Comparison of ENCODE assay signal across 8 cellular contexts in the genomic region with DNA sequence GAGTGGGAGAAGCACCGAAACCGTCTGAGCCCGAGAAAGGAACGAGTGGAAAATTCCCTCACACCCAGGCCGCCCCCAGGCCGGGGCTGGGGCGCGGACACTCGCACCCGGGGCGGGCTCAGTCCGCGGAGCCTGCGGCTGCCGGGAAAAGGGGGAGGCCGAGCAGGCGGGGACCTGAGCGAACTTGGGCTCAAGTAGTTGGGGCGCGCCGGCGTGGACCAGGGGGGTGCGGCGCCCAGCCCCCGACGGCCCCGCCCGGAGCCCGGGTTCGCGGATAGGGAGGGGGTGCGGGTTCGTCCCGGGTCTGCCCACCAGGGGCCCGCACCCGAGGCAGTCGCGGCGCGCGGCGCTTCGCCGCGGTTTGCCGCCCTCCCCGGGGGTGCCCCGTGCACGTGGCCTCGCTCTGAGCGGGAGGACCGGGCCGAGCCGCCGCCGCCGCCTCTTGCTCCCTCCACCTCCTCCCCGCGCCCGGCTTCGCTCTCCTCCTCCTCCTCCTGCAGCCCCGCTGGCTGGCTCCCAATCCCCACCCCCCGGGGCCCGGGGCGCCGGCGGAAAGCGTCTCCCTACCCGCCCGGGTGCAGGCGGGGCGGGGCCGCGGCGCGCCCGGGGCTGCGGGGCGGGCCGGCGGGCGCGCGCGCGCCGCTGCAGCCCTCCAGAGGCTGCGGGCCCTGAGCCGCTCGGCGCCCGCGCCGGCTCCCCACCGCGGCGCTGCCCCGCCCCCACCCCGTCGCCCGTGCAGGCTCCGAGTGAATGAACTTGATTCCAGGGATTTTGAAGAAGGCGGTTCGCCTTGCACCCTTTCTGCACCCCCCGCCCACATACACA. TPM values are rescaled to one million over a fixed set of nuclear protein-coding genes. Genes with fewer than 3 reads are reported as not detected.
A peak's percentile ranks its signal among the peaks of the same experiment; 100 is the strongest.
DNase-seq lines count a peak whose midpoint lies in the region; ATAC-seq and TF ChIP-seq lines count a peak whose summit lies in the region.

No MANE protein-coding gene starts in this region.

- H3K4me1 Mint-ChIP-seq in activated CD8-positive, alpha-beta T cell treated with anti-CD3 and anti-CD28 coated beads for 36 hours (ENCODE audit: low read depth) = peaks cover 20% of the 10 kb centered on the region

- H3K4me2 ChIP-seq in DOHH2 (ENCODE audit: low read length) = peak overlapping the region; percentile 96
- peak overlapping the region; percentile 83 for H3K4me2 ChIP-seq in GM23248 (ENCODE audit: unreplicated experiment)

- H3K9me3 ChIP-seq in DOHH2 (ENCODE audit: control insufficient read depth, insufficient read depth, low read length) (no peaks in the 10 kb centered on the region), GM23248 (ENCODE audit: low read depth) (no peaks in the 10 kb centered on the region), mucosa of stomach (ENCODE audit: control insufficient read depth, low read length) (no peaks in the 10 kb centered on the region)

- DNase-seq in GM23248 (peak; percentile 69), NCI-H1694 treated with DMSO at 0.1 percent for 48 hours (lab: John Stamatoyannopoulos, UW) (peak; percentile 52), fibroblast of gingiva (ENCODE audit: low read depth) (peak; percentile 93)
- DNase-seq in activated CD8-positive, alpha-beta T cell treated with anti-CD3 and anti-CD28 coated beads for 36 hours = no peak

- peak; percentile 57 for ATAC-seq in activated CD8-positive, alpha-beta T cell treated with anti-CD3 and anti-CD28 coated beads for 36 hours
- ATAC-seq in GM18517 (IDR thresholded peaks at IDR 0.05; ENCODE audit: unreplicated experiment) = no peak

- H3K79me2 ChIP-seq in DOHH2 (ENCODE audit: control insufficient read depth, low read length) = peaks cover 2% of the 10 kb centered on the region; the same call in 1 of the 2 replicates
- H3K79me2 ChIP-seq in GM23248 (ENCODE audit: insufficient read depth) = no peaks in the 10 kb centered on the region; the same call in 1 of the 2 replicates

- H3F3A ChIP-seq in DOHH2 (ENCODE audit: control insufficient read depth, insufficient read depth) = peaks cover 12% of the 10 kb centered on the region
- peaks cover 29% of the 10 kb centered on the region for H3F3A ChIP-seq in GM23248 (ENCODE audit: insufficient read depth)

- no peaks in the 10 kb centered on the region for H3K36me3 ChIP-seq in DOHH2 (ENCODE audit: control insufficient read depth, low read length)
- H3K36me3 ChIP-seq in GM23248 (ENCODE audit: low read depth) = no peaks in the 10 kb centered on the region
- H3K36me3 ChIP-seq in mucosa of stomach (ENCODE audit: control insufficient read depth, insufficient read depth, low read length) = no peaks in the 10 kb centered on the region
- no peaks in the 10 kb centered on the region for H3K36me3 ChIP-seq in urinary bladder (ENCODE audit: insufficient read depth)

- no peaks in the 10 kb centered on the region for H4K20me1 ChIP-seq in DOHH2 (ENCODE audit: control insufficient read depth, insufficient read depth, low read depth, low read length)
- no peaks in the 10 kb centered on the region for H4K20me1 ChIP-seq in GM23248 (ENCODE audit: insufficient read depth)

- in situ Hi-C loops in GM23248 (cut with MboI) = no loop called here

- peak overlapping the region; percentile 90 for H3K4me3 ChIP-seq in DOHH2 (ENCODE audit: low read length)
- peak overlapping the region; percentile 98 for H3K4me3 ChIP-seq in GM23248
- peak overlapping the region; percentile 83 for H3K4me3 ChIP-seq in mucosa of stomach (ENCODE audit: low read length)
- H3K4me3 ChIP-seq in urinary bladder (ENCODE audit: low read depth, low read length) = peak overlapping the region; percentile 97

- H3K36me3 Mint-ChIP-seq in activated CD8-positive, alpha-beta T cell treated with anti-CD3 and anti-CD28 coated beads for 36 hours (ENCODE audit: low read depth) = peaks cover 5% of the 10 kb centered on the region

- no peak for TF ChIP-seq CTCF in DOHH2 (IDR thresholded peaks at IDR 0.05; ENCODE audit: low read depth, low read length, poor library complexity, severe bottlenecking)
- no peak for TF ChIP-seq CTCF in activated CD8-positive, alpha-beta T cell treated with anti-CD3 and anti-CD28 coated beads for 36 hours (IDR thresholded peaks at IDR 0.05)

- peaks cover 49% of the 10 kb centered on the region for H3K4me1 ChIP-seq in DOHH2 (ENCODE audit: control insufficient read depth, low read length)
- H3K4me1 ChIP-seq in GM23248 (ENCODE audit: insufficient read depth) = peaks cover 8% of the 10 kb centered on the region
- H3K4me1 ChIP-seq in mucosa of stomach (ENCODE audit: control insufficient read depth, insufficient read depth, low read length) = peaks cover 3% of the 10 kb centered on the region
- no peaks in the 10 kb centered on the region for H3K4me1 ChIP-seq in urinary bladder (ENCODE audit: insufficient read depth)

- H3K9me2 ChIP-seq in DOHH2 (replicated peaks; ENCODE audit: control insufficient read depth, low read length) = no peaks in the 10 kb centered on the region
- H3K9me2 ChIP-seq in GM23248 (ENCODE audit: insufficient read depth) = no peaks in the 10 kb centered on the region

- 1 to 3% methylated on average over 32 to 78 of the region's 105 CpGs for WGBS in GM23248 (ENCODE audit: low coverage in 1 of 2, low lambda C conversion rate in 2 of 2, missing lambda C conversion rate in 2 of 2), 2 experiments
- WGBS in urinary bladder = under 1% methylated on average over 105 of the region's 105 CpGs

- peak overlapping the region; percentile 69 for H3K4me3 Mint-ChIP-seq in activated CD8-positive, alpha-beta T cell treated with anti-CD3 and anti-CD28 coated beads for 36 hours

- H3K27ac ChIP-seq in DOHH2 (ENCODE audit: low read depth, low read length) = peak overlapping the region; percentile 51
- H3K27ac ChIP-seq in GM23248 = no peak overlapping the region
- peak overlapping the region; percentile 92 for H3K27ac ChIP-seq in urinary bladder (ENCODE audit: low read depth)

- peaks cover 52% of the 10 kb centered on the region for H3K27me3 Mint-ChIP-seq in activated CD8-positive, alpha-beta T cell treated with anti-CD3 and anti-CD28 coated beads for 36 hours

- POLR2A ChIA-PET in activated CD8-positive, alpha-beta T cell treated with anti-CD3 and anti-CD28 coated beads for 36 hours (lab: Charles Lee) = no interaction called here

- H3K27ac Mint-ChIP-seq in activated CD8-positive, alpha-beta T cell treated with anti-CD3 and anti-CD28 coated beads for 36 hours = no peak overlapping the region

- peak overlapping the region; percentile 78 for H2AFZ ChIP-seq in GM23248

- H3K27me3 ChIP-seq in DOHH2 (ENCODE audit: control insufficient read depth, low read length) (no peaks in the 10 kb centered on the region), GM23248 (replicated peaks; ENCODE audit: insufficient read depth) (no peaks in the 10 kb centered on the region), mucosa of stomach (ENCODE audit: control insufficient read depth, insufficient read depth, low read length) (no peaks in the 10 kb centered on the region)

- CTCF ChIA-PET in activated CD8-positive, alpha-beta T cell treated with anti-CD3 and anti-CD28 coated beads for 36 hours (lab: Charles Lee) = no interaction called here

- intact Hi-C loops in activated CD8-positive, alpha-beta T cell treated with anti-CD3 and anti-CD28 coated beads for 36 hours (cut with micrococcal nuclease) = loop anchor here (5.0 kb wide), 1 partner anchor 32 kb away; no protein-coding TSS in a partner anchor

- peak overlapping the region; percentile 58 for H3K9ac ChIP-seq in GM23248
- H3K9ac ChIP-seq in mucosa of stomach (ENCODE audit: low read length) = peak overlapping the region; percentile 76

- H3K9me3 Mint-ChIP-seq in activated CD8-positive, alpha-beta T cell treated with anti-CD3 and anti-CD28 coated beads for 36 hours = no peaks in the 10 kb centered on the region

RNA-seq across cellular contexts. Expression of gene NFIB, which starts 1.2 kb away (rescaled TPM):
- 3.4 and 5.3 TPM in 2 replicates for total RNA-seq in GM23248 (2014; rRNA removed; shearing (Covaris generic))
- polyA plus RNA-seq in GM23248 (2016; fragmentation: Nextera tagmentation; extraction: Ambion mirVana) (5.8 and 6.0 TPM in 2 replicates), urinary bladder (20.8 TPM)
- not detected for total RNA-seq in activated CD8-positive, alpha-beta T cell treated with anti-CD3 and anti-CD28 coated beads for 36 hours
- 217 TPM for total RNA-seq in urinary bladder

Comparison
In these comparisons a context has a peak if more than half of its experiments do, and no peak if none do; other contexts are left out.
1. RNA of gene NFIB, which starts 1.2 kb away (total RNA-seq): 217 TPM in urinary bladder (single experiment); 3.4 to 5.3 TPM in GM23248 and not detected in activated CD8-positive, alpha-beta T cell treated with anti-CD3 and anti-CD28 coated beads for 36 hours; every median in the first group is over 10 times any median in the second.
2. Peak in every context shown above with its lines, with median percentiles within 50 percentile points of each other: H3K4me3 ChIP-seq.